Comparison of ENCODE assay signal across 19 cellular contexts in genomic region chr10:102269017-102269416, GRCh38. TPM values are rescaled to one million over a fixed set of nuclear protein-coding genes. Genes with fewer than 3 reads are reported as not detected.
DNase-seq lines count a peak whose midpoint lies in the region; ATAC-seq and TF ChIP-seq lines count a peak whose summit lies in the region.
"Had no signal": no experiment of that assay in that cellular context is flagged by ENCODE, and none has a peak within 500 bp of the region (broad histone marks: within the 10 kb centered on the region; RNA-seq: fewer than 3 reads in every experiment).

No MANE protein-coding gene starts in this region.

- H2AFZ ChIP-seq in SK-N-SH (ENCODE audit: low read depth), result no peak overlapping the region

- no peak for ATAC-seq in gastroesophageal sphincter
- no peak for ATAC-seq in GM18502 (IDR thresholded peaks at IDR 0.05; ENCODE audit: poor library complexity, unreplicated experiment)
- no peak for ATAC-seq in HG02588 (IDR thresholded peaks at IDR 0.05; ENCODE audit: unreplicated experiment)

- H3K27ac Mint-ChIP-seq in activated naive CD4-positive, alpha-beta T cell treated with anti-CD3 and anti-CD28 coated beads for 36 hours, result peak overlapping the region; percentile 87
- peak overlapping the region; percentile 1 to 55 (median 46) for H3K27ac Mint-ChIP-seq in immature natural killer cell

- H3K4me1 ChIP-seq in SK-N-SH (ENCODE audit: control insufficient read depth in 1 of 2, insufficient read depth in 2 of 2, low read depth in 1 of 2, low read length in 1 of 2) (peaks cover 8 to 18% of the 10 kb centered on the region in 2 experiments; a peak in 3 of 4 replicates), skeletal muscle tissue (ENCODE audit: control insufficient read depth in 3 of 3, insufficient read depth in 3 of 3, low read length in 3 of 3) (peaks cover 30 to 48% (median 41%) of the 10 kb centered on the region in 3 donors), gastroesophageal sphincter (peaks cover 7 to 45% (median 17%) of the 10 kb centered on the region in 3 donors)

- no peak overlapping the region for H3K4me3 ChIP-seq in SK-N-SH (ENCODE audit: low read depth in 2 of 2, low read length in 1 of 2)
- no peak overlapping the region for H3K4me3 ChIP-seq in skeletal muscle tissue (ENCODE audit: low read length in 3 of 3)
- no peak overlapping the region for H3K4me3 ChIP-seq in gastroesophageal sphincter
- H3K4me3 ChIP-seq: ovary, vagina had no signal

- intact Hi-C loops in activated naive CD4-positive, alpha-beta T cell treated with anti-CD3 and anti-CD28 coated beads for 36 hours (cut with micrococcal nuclease), result no loop called here

- no peaks in the 10 kb centered on the region for H3K9me2 ChIP-seq in SK-N-SH

- peaks cover 12% of the 10 kb centered on the region for H3K36me3 Mint-ChIP-seq in activated naive CD4-positive, alpha-beta T cell treated with anti-CD3 and anti-CD28 coated beads for 36 hours (ENCODE audit: low read depth)
- peaks cover 0 to 4% (median 0%) of the 10 kb centered on the region in 3 donors for H3K36me3 Mint-ChIP-seq in immature natural killer cell

- TF ChIP-seq RAD21 in SK-N-SH (IDR thresholded peaks at IDR 0.05; ENCODE audit: low read length), result no peak

- no peaks in the 10 kb centered on the region for H3K9me3 Mint-ChIP-seq in activated naive CD4-positive, alpha-beta T cell treated with anti-CD3 and anti-CD28 coated beads for 36 hours
- H3K9me3 Mint-ChIP-seq in immature natural killer cell, result no peaks in the 10 kb centered on the region

- TF ChIP-seq EP300 in SK-N-SH (IDR thresholded peaks at IDR 0.05; ENCODE audit: borderline replicate concordance in 1 of 2, low read depth in 1 of 2, low read length in 1 of 2), result no peak
- TF ChIP-seq EP300 in gastroesophageal sphincter (IDR thresholded peaks at IDR 0.05), result no peak

- no peak for TF ChIP-seq POLR2A in gastroesophageal sphincter (IDR thresholded peaks at IDR 0.05)

- no peak overlapping the region for H3K9ac ChIP-seq in SK-N-SH
- H3K9ac ChIP-seq in skeletal muscle tissue (ENCODE audit: low read depth in 1 of 3, low read length in 3 of 3), result peak overlapping the region in 1 of 3 donors; percentile 40

- H3K4me2 ChIP-seq in SK-N-SH, result no peak overlapping the region

- H3K9me3 ChIP-seq in SK-N-SH (no peaks in the 10 kb centered on the region), skeletal muscle tissue (ENCODE audit: control insufficient read depth in 3 of 3, low read length in 3 of 3) (no peaks in the 10 kb centered on the region), gastroesophageal sphincter (no peaks in the 10 kb centered on the region)
- H3K9me3 ChIP-seq: ovary, vagina had no signal

- peaks cover 66% of the 10 kb centered on the region for H3K79me2 ChIP-seq in SK-N-SH (ENCODE audit: insufficient read depth)

- CTCF ChIA-PET in activated naive CD4-positive, alpha-beta T cell treated with anti-CD3 and anti-CD28 coated beads for 36 hours (lab: Charles Lee), result interaction anchor here (1.9 to 2.5 kb wide), 3 partner anchors 15 to 81 kb away, joined by 5 to 18 read pairs (median 5); no protein-coding TSS in a partner anchor
- CTCF ChIA-PET in SK-N-SH (lab: Yijun Ruan, JAX), result interaction anchor here (1.0 to 2.2 kb wide), 4 partner anchors 10 to 54 kb away, joined by 3 to 14 read pairs (median 3); partner anchors contain the start of gene GBF1

- H3K27me3 ChIP-seq in SK-N-SH (ENCODE audit: insufficient read depth) (no peaks in the 10 kb centered on the region), skeletal muscle tissue (ENCODE audit: control insufficient read depth in 3 of 3, insufficient read depth in 3 of 3, low read length in 3 of 3) (no peaks in the 10 kb centered on the region), gastroesophageal sphincter (no peaks in the 10 kb centered on the region)
- H3K27me3 ChIP-seq: ovary, vagina had no signal

- peak overlapping the region; percentile 30 to 56 for H3K27ac ChIP-seq in SK-N-SH (ENCODE audit: low read depth in 2 of 2, low read length in 1 of 2)
- H3K27ac ChIP-seq in skeletal muscle tissue (ENCODE audit: low read depth, low read length), result peak overlapping the region; percentile 46
- H3K27ac ChIP-seq in gastroesophageal sphincter, result peak overlapping the region in 2 of 4 donors; percentile 9 to 16
- H3K27ac ChIP-seq: ovary, vagina had no signal

- no peaks in the 10 kb centered on the region for H3K27me3 Mint-ChIP-seq in activated naive CD4-positive, alpha-beta T cell treated with anti-CD3 and anti-CD28 coated beads for 36 hours (ENCODE audit: low read depth)
- peaks cover 0 to 5% (median 0%) of the 10 kb centered on the region in 3 donors for H3K27me3 Mint-ChIP-seq in immature natural killer cell (ENCODE audit: low read depth in 3 of 3)

- peaks cover 23% of the 10 kb centered on the region for H3F3A ChIP-seq in SK-N-SH (replicated peaks; ENCODE audit: insufficient read depth)

- WGBS in SK-N-SH (ENCODE audit: low lambda C conversion rate), result 49% methylated on average over 3 of the region's 3 CpGs
- WGBS in gastroesophageal sphincter (ENCODE audit: low coverage in 1 of 2), 2 donors, result 43 to 80% methylated on average over 1 to 3 of the region's 3 CpGs

- no peak overlapping the region for H3K4me3 Mint-ChIP-seq in activated naive CD4-positive, alpha-beta T cell treated with anti-CD3 and anti-CD28 coated beads for 36 hours
- H3K4me3 Mint-ChIP-seq in immature natural killer cell, result no peak overlapping the region

- peaks cover 68% of the 10 kb centered on the region for H3K4me1 Mint-ChIP-seq in activated naive CD4-positive, alpha-beta T cell treated with anti-CD3 and anti-CD28 coated beads for 36 hours (ENCODE audit: low read depth)
- peaks cover 54 to 77% of the 10 kb centered on the region in 2 donors for H3K4me1 Mint-ChIP-seq in immature natural killer cell

- peaks cover 52% of the 10 kb centered on the region for H4K20me1 ChIP-seq in SK-N-SH (ENCODE audit: insufficient read depth)

- DNase-seq in activated naive CD4-positive, alpha-beta T cell treated with anti-CD3 and anti-CD28 coated beads for 36 hours, result no peak
- DNase-seq in activated naive CD4-positive, alpha-beta T cell treated with anti-CD3 and anti-CD28 coated beads, Interleukin-2, amount 50 U/mL, for 16 hours, result no peak
- no peak for DNase-seq in SK-N-SH
- DNase-seq in immature natural killer cell, result no peak
- DNase-seq: activated CD4-positive, CD25-positive, alpha-beta regulatory T cell treated with anti-CD3 and anti-CD28 coated beads, Interleukin-2, amount 50 U/mL, for 72 hours; activated effector memory CD4-positive, alpha-beta T cell treated with Interleukin-2 at 50 U/mL for 16 hours; caudate nucleus; DMS79 treated with DMSO at 0.1 percent for 48 hours; NCI-H1105; NCI-H345; OCI-M1; ovary; T-helper 1 cell had no signal

- POLR2A ChIA-PET in SK-N-SH (lab: Yijun Ruan, JAX), result no interaction called here

- H3K36me3 ChIP-seq in SK-N-SH (replicated peaks in 1 of 2; ENCODE audit: control insufficient read depth in 1 of 2, insufficient read depth in 2 of 2, low read length in 1 of 2) (peaks cover 0 to 9% of the 10 kb centered on the region in 2 experiments), skeletal muscle tissue (ENCODE audit: control insufficient read depth in 3 of 3, insufficient read depth in 3 of 3, low read length in 3 of 3) (peaks cover 0 to 3% (median 0%) of the 10 kb centered on the region in 3 donors), gastroesophageal sphincter (no peaks in the 10 kb centered on the region)
- H3K36me3 ChIP-seq: ovary, vagina had no signal

- TF ChIP-seq CTCF in SK-N-SH (IDR thresholded peaks at IDR 0.05), result no peak
- no peak for TF ChIP-seq CTCF in gastroesophageal sphincter (IDR thresholded peaks at IDR 0.05)

TF ChIP-seq in SK-N-SH, 30 proteins besides CTCF, POLR2A, EP300 and RAD21:
- TF ChIP-seq RFX5 (IDR thresholded peaks at IDR 0.05; ENCODE audit: low read length) (no peak), RXRA (IDR thresholded peaks at IDR 0.05; ENCODE audit: borderline replicate concordance, low read depth) (no peak)

RNA-seq across cellular contexts. Expression of gene GBF1, which starts 23.7 kb away (rescaled TPM):
- total RNA-seq in activated naive CD4-positive, alpha-beta T cell treated with anti-CD3 and anti-CD28 coated beads for 36 hours, result 10 to 100 TPM; 32.1 to 34.5 TPM
- polyA plus RNA-seq in SK-N-SH (2012; rRNA removed) (11.4 and 12.3 TPM in 2 replicates), immature natural killer cell (10 to 100 TPM in 1 of 3 donors, 1 to 10 TPM in 2; 3.5 to 23.2 (median 7.3) TPM)
- 6.0 and 7.7 TPM in 2 replicates for polyA plus RNA-seq in SK-N-SH (2012; cell fraction: cytosol; rRNA removed)
- polyA plus RNA-seq in SK-N-SH (2012; cell fraction: nucleus; rRNA removed), result 34.4 and 36.9 TPM in 2 replicates
- total RNA-seq in skeletal muscle tissue (17.7 TPM), gastroesophageal sphincter (10 to 100 TPM; 32.0 to 54.7 (median 39.4) TPM)

RNA-seq across cellular contexts. Expression of gene PITX3, which starts 27.7 kb away (rescaled TPM):
- total RNA-seq in activated naive CD4-positive, alpha-beta T cell treated with anti-CD3 and anti-CD28 coated beads for 36 hours, result under 1 TPM in 1 of 2 experiments, not detected in 1; 0.14 TPM
- not detected in 2 replicates for polyA plus RNA-seq in SK-N-SH (2012; rRNA removed)
- not detected in 2 replicates for polyA plus RNA-seq in SK-N-SH (2012; cell fraction: cytosol; rRNA removed)
- polyA plus RNA-seq in SK-N-SH (2012; cell fraction: nucleus; rRNA removed), result 0.05 TPM in 1 of 2 replicates, not detected in the other
- polyA plus RNA-seq in immature natural killer cell, result not detected
- total RNA-seq in skeletal muscle tissue, result 4.2 TPM
- total RNA-seq in gastroesophageal sphincter, result under 1 TPM in 1 of 4 donors, not detected in 3; 0.30 TPM
- total RNA-seq: lower leg skin, ovary, vagina had no signal
- polyA plus RNA-seq: ovary had no signal

RNA-seq across cellular contexts. Expression of gene ELOVL3, which starts 42.9 kb away (rescaled TPM):
- total RNA-seq in activated naive CD4-positive, alpha-beta T cell treated with anti-CD3 and anti-CD28 coated beads for 36 hours, result not detected
- polyA plus RNA-seq in SK-N-SH (2012; rRNA removed), result 0.25 and 0.29 TPM in 2 replicates
- 0.09 and 0.17 TPM in 2 replicates for polyA plus RNA-seq in SK-N-SH (2012; cell fraction: cytosol; rRNA removed)
- polyA plus RNA-seq in SK-N-SH (2012; cell fraction: nucleus; rRNA removed), result 0.05 and 0.13 TPM in 2 replicates
- polyA plus RNA-seq in immature natural killer cell, result not detected
- total RNA-seq in skeletal muscle tissue, result not detected
- under 1 TPM in 1 of 4 donors, not detected in 3; 0.81 TPM for total RNA-seq in gastroesophageal sphincter
- total RNA-seq: ovary, vagina had no signal
